Comparison of ENCODE assay signal across 8 cellular contexts in the genomic region with DNA sequence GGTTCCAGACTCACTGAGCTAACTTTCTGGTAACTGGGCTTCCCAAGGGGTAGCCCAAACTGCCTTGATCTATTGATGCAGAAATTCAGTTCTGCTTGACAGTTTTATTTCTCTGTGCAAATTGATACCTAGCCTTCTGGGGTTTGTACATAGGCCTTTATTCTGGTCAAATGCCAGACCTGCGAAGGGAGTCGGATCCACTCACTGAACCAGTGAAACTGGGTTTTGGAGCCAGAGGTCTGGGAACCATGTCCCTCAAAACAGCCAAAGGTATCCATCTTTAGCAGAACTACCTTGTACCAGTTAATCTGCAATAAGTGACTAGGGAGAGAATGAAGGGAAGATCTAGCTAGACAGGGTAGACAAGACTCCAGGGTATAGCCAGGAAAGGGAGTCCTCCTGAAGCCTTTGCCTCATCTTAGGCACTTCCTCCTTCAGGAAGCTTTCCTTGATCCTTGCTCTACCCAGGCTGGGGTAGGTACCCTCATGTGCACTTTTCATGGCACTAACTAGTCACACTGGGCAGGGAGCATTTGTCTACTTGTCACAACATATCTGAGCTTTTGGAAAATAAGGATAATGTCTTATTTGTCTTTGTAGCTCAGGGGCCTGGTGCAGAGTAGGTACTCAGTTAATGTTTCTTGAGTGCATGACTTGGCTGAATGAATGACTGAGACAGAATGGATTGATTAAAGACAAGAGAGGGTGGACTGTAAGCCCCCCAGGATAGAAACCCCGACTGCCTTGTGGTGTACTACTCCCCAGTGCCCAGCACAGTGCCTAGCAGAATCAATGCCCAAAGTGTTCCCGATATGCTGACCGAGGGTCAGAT. TPM values are rescaled to one million over a fixed set of nuclear protein-coding genes. Genes with fewer than 3 reads are reported as not detected.
DNase-seq lines count a peak whose midpoint lies in the region; ATAC-seq, FAIRE-seq and TF ChIP-seq lines count a peak whose summit lies in the region.

No MANE protein-coding gene starts in this region.

- H3K9me3 ChIP-seq in GM12878 (replicated peaks; ENCODE audit: control insufficient read depth, insufficient read depth, low read length): no peaks in the 10 kb centered on the region
- H3K9me3 ChIP-seq in right lobe of liver: no peaks in the 10 kb centered on the region
- no peaks in the 10 kb centered on the region for H3K9me3 ChIP-seq in thoracic aorta

- H3K4me3 Mint-ChIP-seq in activated CD4-positive, alpha-beta T cell treated with anti-CD3 and anti-CD28 coated beads for 36 hours: peak overlapping the region; percentile 76

- FAIRE-seq in GM12878 (lab: Jason Lieb, UNC): no peak

- H3K27me3 ChIP-seq in GM12878 (replicated peaks in 1 of 2; ENCODE audit: control insufficient read depth in 2 of 2, insufficient read depth in 2 of 2, low read length in 1 of 2) (peaks cover 0 to 2% of the 10 kb centered on the region in 2 experiments; a peak in 2 of 4 replicates), right lobe of liver (no peaks in the 10 kb centered on the region), thoracic aorta (replicated peaks; ENCODE audit: insufficient read depth) (no peaks in the 10 kb centered on the region)

- no peaks in the 10 kb centered on the region for H3K36me3 Mint-ChIP-seq in activated CD4-positive, alpha-beta T cell treated with anti-CD3 and anti-CD28 coated beads for 36 hours (ENCODE audit: low read depth)

- in situ Hi-C loops in GM12878 (cut with MboI): no loop called here

- TF ChIP-seq POLR2A in GM12878 (IDR thresholded peaks at IDR 0.05; ENCODE audit: low read depth, low read length): no peak
- TF ChIP-seq POLR2A in right lobe of liver (IDR thresholded peaks at IDR 0.05): no peak

- no peak overlapping the region for H3K9ac ChIP-seq in GM12878 (ENCODE audit: control insufficient read depth, insufficient read depth, low read length)

- H3K36me3 ChIP-seq in GM12878 (ENCODE audit: control insufficient read depth in 2 of 2, insufficient read depth in 2 of 2, low read length in 1 of 2) (no peaks in the 10 kb centered on the region), right lobe of liver (no peaks in the 10 kb centered on the region), thoracic aorta (no peaks in the 10 kb centered on the region)

- DNase-seq in activated CD4-positive, alpha-beta T cell treated with anti-CD3 and anti-CD28 coated beads for 36 hours: no peak
- DNase-seq in activated CD4-positive, alpha-beta T cell treated with anti-CD3 and anti-CD28 coated beads, Interleukin-2, amount 50 U/mL, for 4 hours: no peak
- DNase-seq in GM12878 (ENCODE audit: low read depth, low spot score): no peak
- no peak for DNase-seq in right lobe of liver
- no peak for DNase-seq in thoracic aorta (ENCODE audit: low spot score)
- DNase-seq in stimulated activated naive CD4-positive, alpha-beta T cell (lab: John Stamatoyannopoulos, UW): no peak
- no peak for DNase-seq in activated CD4-positive, CD25-positive, alpha-beta regulatory T cell (lab: John Stamatoyannopoulos, UW)

- TF ChIP-seq EP300 in GM12878 (IDR thresholded peaks at IDR 0.05; ENCODE audit: borderline replicate concordance in 1 of 2, control insufficient read depth in 1 of 2, low read depth in 2 of 2, low read length in 2 of 2): no peak

- BruUV-seq in GM12878 (replicated peaks; lab: Mats Ljungman, UMichigan): no TSS peak

- TF ChIP-seq CTCF in GM12878 (IDR thresholded peaks at IDR 0.05 in 2 of 3, conservative IDR thresholded peaks at IDR 0.05 in 1 of 3; ENCODE audit: control insufficient read depth in 2 of 3, extremely low read depth in 1 of 3, insufficient read depth in 1 of 3, low read depth in 3 of 3, low read length in 3 of 3) (no peak), right lobe of liver (IDR thresholded peaks at IDR 0.05) (no peak), thoracic aorta (IDR thresholded peaks at IDR 0.05) (no peak)

- SMC1A ChIA-PET in GM12878 (lab: Charles Lee; ENCODE audit: uncharacterized antibody, unreplicated experiment): interaction anchor here (0.6 to 1.9 kb wide), 4 partner anchors 21 to 279 kb away, joined by 3 to 10 read pairs (median 4); a partner anchor contains a TSS

- no peaks in the 10 kb centered on the region for H3K27me3 Mint-ChIP-seq in activated CD4-positive, alpha-beta T cell treated with anti-CD3 and anti-CD28 coated beads for 36 hours

- WGBS in GM12878 (ENCODE audit: insufficient coverage, insufficient replicate concordance, low lambda C conversion rate, missing lambda C conversion rate): 74% methylated on average over 5 of the region's 5 CpGs
- WGBS in right lobe of liver (ENCODE audit: insufficient coverage, low coverage, low lambda C conversion rate, missing lambda C conversion rate): 51% methylated on average over 5 of the region's 5 CpGs

- H3K4me1 Mint-ChIP-seq in activated CD4-positive, alpha-beta T cell treated with anti-CD3 and anti-CD28 coated beads for 36 hours: peaks cover 15% of the 10 kb centered on the region

- no peaks in the 10 kb centered on the region for H4K20me1 ChIP-seq in GM12878 (ENCODE audit: control insufficient read depth, insufficient read depth)

- intact Hi-C loops in activated CD4-positive, alpha-beta T cell treated with anti-CD3 and anti-CD28 coated beads for 36 hours (cut with DNase I, micrococcal nuclease): loop anchor here (5.0 to 10.0 kb wide), 3 partner anchors 36 to 1032 kb away; a partner anchor contains a TSS
- intact Hi-C loops in GM12878 (cut with micrococcal nuclease; ENCODE audit: unreplicated experiment) (loop anchor here (10.0 kb wide), 1 partner anchor 712 kb away; a partner anchor contains a TSS), right lobe of liver (cut with DNase I) (no loop called here)

- CTCF ChIA-PET in activated CD4-positive, alpha-beta T cell treated with anti-CD3 and anti-CD28 coated beads for 36 hours (lab: Charles Lee): interaction anchor here (1.0 to 2.5 kb wide), 8 partner anchors 20 to 279 kb away, joined by 3 to 13 read pairs (median 5); a partner anchor contains a TSS
- CTCF ChIA-PET in GM12878 (lab: Yijun Ruan, JAX): interaction anchor here (0.9 to 2.9 kb wide), 8 partner anchors 8 to 278 kb away, joined by 3 to 27 read pairs (median 4); a partner anchor contains a TSS

- POLR2A ChIA-PET in activated CD4-positive, alpha-beta T cell treated with anti-CD3 and anti-CD28 coated beads for 36 hours (lab: Charles Lee): interaction anchor here (0.6 to 1.6 kb wide), 3 partner anchors 18 to 194 kb away, joined by 5 to 7 read pairs (median 5); a partner anchor contains a TSS
- POLR2A ChIA-PET in GM12878 (lab: Charles Lee): interaction anchor here (0.5 to 2.0 kb wide), 6 partner anchors 8 to 278 kb away, joined by 3 to 12 read pairs (median 4); a partner anchor contains a TSS

- H3K27ac Mint-ChIP-seq in activated CD4-positive, alpha-beta T cell treated with anti-CD3 and anti-CD28 coated beads for 36 hours: peak overlapping the region; percentile 58

- RAD21 ChIA-PET in GM12878 (lab: Charles Lee; ENCODE audit: unreplicated experiment): interaction anchor here (0.9 to 2.6 kb wide), 5 partner anchors 21 to 260 kb away, joined by 3 to 8 read pairs (median 5); a partner anchor contains a TSS

- H3K4me3 ChIP-seq in GM12878: no peak overlapping the region
- peak overlapping the region; percentile 65 to 94 (median 92) for H3K4me3 ChIP-seq in right lobe of liver
- H3K4me3 ChIP-seq in thoracic aorta: peak overlapping the region; percentile 79

- peak overlapping the region; percentile 94; the same call in 1 of the 2 replicates for H3K4me2 ChIP-seq in GM12878 (ENCODE audit: control insufficient read depth, insufficient read depth)

- H2AFZ ChIP-seq in GM12878 (ENCODE audit: control insufficient read depth, low read depth, low read length): no peak overlapping the region

- H3K27ac ChIP-seq in GM12878 (ENCODE audit: control insufficient read depth, insufficient read depth) (no peak overlapping the region), right lobe of liver (peak overlapping the region; percentile 85 to 98 (median 96)), thoracic aorta (peak overlapping the region; percentile 92 to 98)

- H3K4me1 ChIP-seq in GM12878 (ENCODE audit: control insufficient read depth, insufficient read depth, low read length) (0 out of 2 replicates have a peak, but pooled peaks cover 2% of the 10 kb centered on the region), right lobe of liver (peaks cover 0 to 44% (median 14%) of the 10 kb centered on the region in 4 donors), thoracic aorta (ENCODE audit: control insufficient read depth in 1 of 2, low read depth in 2 of 2) (peaks cover 7 to 41% of the 10 kb centered on the region in 2 donors)

- no peaks in the 10 kb centered on the region for H3K79me2 ChIP-seq in GM12878 (ENCODE audit: control insufficient read depth, insufficient read depth, low read length)

- H3K9me3 Mint-ChIP-seq in activated CD4-positive, alpha-beta T cell treated with anti-CD3 and anti-CD28 coated beads for 36 hours (ENCODE audit: low read depth): no peaks in the 10 kb centered on the region

- no peak for ATAC-seq in activated CD4-positive, alpha-beta T cell treated with anti-CD3 and anti-CD28 coated beads for 36 hours
- ATAC-seq in GM12878 (no peak), right lobe of liver (no peak), thoracic aorta (ENCODE audit: insufficient number of reproducible peaks, low FRiP score, low read depth) (no peak), HG03571 (IDR thresholded peaks at IDR 0.05; ENCODE audit: unreplicated experiment) (no peak)

- no peak for TF ChIP-seq RAD21 in GM12878 (IDR thresholded peaks at IDR 0.05; ENCODE audit: insufficient read depth, low read depth, low read length)

RNA-seq across cellular contexts. Expression of a gene that starts 1.4 kb away (rescaled TPM):
- 1 to 10 TPM; 2.2 to 2.4 TPM for total RNA-seq in activated CD4-positive, alpha-beta T cell treated with anti-CD3 and anti-CD28 coated beads for 36 hours
- 4.5 and 4.6 TPM in 2 replicates for total RNA-seq in GM12878 (2013; cell fraction: nucleolus; rRNA removed)
- 0.45 and 0.76 TPM in 2 replicates for total RNA-seq in GM12878 (2014; rRNA removed)
- total RNA-seq in GM12878 (2014; rRNA removed; fragmentation: Illumina TruSeq; extraction: Trizol): 0.18 and 0.40 TPM in 2 replicates
- total RNA-seq in GM12878 (2021): 0.85 and 1.1 TPM in 2 replicates
- polyA plus RNA-seq in GM12878 (2011; ENCODE audit: low read depth): 0.25 TPM
- polyA plus RNA-seq in GM12878 (2011; rRNA removed): 1.1 and 1.9 TPM in 2 replicates
- polyA plus RNA-seq in GM12878 (2011; cell fraction: cytosol; rRNA removed): 2.1 and 2.3 TPM in 2 replicates
- 4.0 and 5.1 TPM in 2 replicates for polyA plus RNA-seq in GM12878 (2011; cell fraction: nucleus; rRNA removed)
- 0.91 and 0.95 TPM in 2 replicates for polyA plus RNA-seq in GM12878 (2012)
- 0.40 and 0.59 TPM in 2 replicates for polyA plus RNA-seq in GM12878 (2014; fragmentation: Illumina TruSeq; extraction: Trizol)
- under 1 TPM; 0.13 to 0.14 TPM for polyA plus RNA-seq in GM12878 (2014; fragmentation: Nextera tagmentation; extraction: Ambion mirVana)
- 0.71 and 0.83 TPM in 2 replicates for polyA plus RNA-seq in GM12878 (2014; rRNA removed)
- under 1 TPM; 0.51 to 0.78 TPM for polyA plus RNA-seq in GM12878 (2016; fragmentation: Nextera tagmentation; extraction: Ambion mirVana)
- 3.7 and 6.0 TPM in 2 replicates for polyA minus RNA-seq in GM12878 (2011; rRNA and poly(A)+ RNA removed)
- 1.6 TPM in 2 replicates for polyA minus RNA-seq in GM12878 (2011; cell fraction: cytosol; rRNA and poly(A)+ RNA removed)
- 2.7 and 4.2 TPM in 2 replicates for polyA minus RNA-seq in GM12878 (2011; cell fraction: nucleus; rRNA and poly(A)+ RNA removed)
- 10 to 100 TPM; 12.0 to 17.2 (median 14.2) TPM for total RNA-seq in right lobe of liver
- 10 to 100 TPM; 45.1 to 57.3 TPM for total RNA-seq in thoracic aorta

RNA-seq across cellular contexts. Expression of a gene that starts 6.3 kb away (rescaled TPM):
- 10 to 100 TPM; 80.3 to 87.5 TPM for total RNA-seq in activated CD4-positive, alpha-beta T cell treated with anti-CD3 and anti-CD28 coated beads for 36 hours
- total RNA-seq in GM12878 (2013; cell fraction: nucleolus; rRNA removed): 50.0 and 72.4 TPM in 2 replicates
- total RNA-seq in GM12878 (2014; rRNA removed) (123 and 124 TPM in 2 replicates), GM12878 (2014; rRNA removed; fragmentation: Illumina TruSeq; extraction: Trizol) (47.4 and 53.0 TPM in 2 replicates), GM12878 (2021) (88.3 and 96.2 TPM in 2 replicates), right lobe of liver (100 to 1,000 TPM in 2 of 6 experiments, 10 to 100 TPM in 4; 37.7 to 192 (median 44.4) TPM), thoracic aorta (100 to 1,000 TPM in 1 of 2 donors, 10 to 100 TPM in 1; 79.9 to 127 TPM)
- polyA plus RNA-seq in GM12878 (2011; ENCODE audit: low read depth): 29.3 TPM
- polyA plus RNA-seq in GM12878 (2011; rRNA removed) (66.6 and 74.2 TPM in 2 replicates), GM12878 (2014; fragmentation: Illumina TruSeq; extraction: Trizol) (35.1 and 36.9 TPM in 2 replicates), GM12878 (2014; fragmentation: Nextera tagmentation; extraction: Ambion mirVana) (10 to 100 TPM; 13.3 to 34.9 TPM), GM12878 (2014; rRNA removed) (115 and 123 TPM in 2 replicates), GM12878 (2016; fragmentation: Nextera tagmentation; extraction: Ambion mirVana) (100 to 1,000 TPM; 204 to 208 TPM)
- polyA plus RNA-seq in GM12878 (2011; cell fraction: cytosol; rRNA removed): 102 and 121 TPM in 2 replicates
- polyA plus RNA-seq in GM12878 (2011; cell fraction: nucleus; rRNA removed): 71.5 and 89.8 TPM in 2 replicates
- 62.8 and 64.4 TPM in 2 replicates for polyA plus RNA-seq in GM12878 (2012)
- 16.2 and 18.3 TPM in 2 replicates for polyA minus RNA-seq in GM12878 (2011; rRNA and poly(A)+ RNA removed)
- polyA minus RNA-seq in GM12878 (2011; cell fraction: cytosol; rRNA and poly(A)+ RNA removed): 21.6 and 28.9 TPM in 2 replicates
- polyA minus RNA-seq in GM12878 (2011; cell fraction: nucleus; rRNA and poly(A)+ RNA removed): 30.7 and 54.2 TPM in 2 replicates

RNA-seq across cellular contexts. Expression of a gene that starts 20.8 kb away (rescaled TPM):
- 10 to 100 TPM; 37.4 to 40.3 TPM for total RNA-seq in activated CD4-positive, alpha-beta T cell treated with anti-CD3 and anti-CD28 coated beads for 36 hours
- total RNA-seq in GM12878 (2013; cell fraction: nucleolus; rRNA removed): 21.9 and 23.6 TPM in 2 replicates
- 19.0 and 25.4 TPM in 2 replicates for total RNA-seq in GM12878 (2014; rRNA removed)
- total RNA-seq in GM12878 (2014; rRNA removed; fragmentation: Illumina TruSeq; extraction: Trizol): 24.6 and 25.0 TPM in 2 replicates
- 22.9 and 24.6 TPM in 2 replicates for total RNA-seq in GM12878 (2021)
- 17.4 TPM for polyA plus RNA-seq in GM12878 (2011; ENCODE audit: low read depth)
- 34.1 and 38.0 TPM in 2 replicates for polyA plus RNA-seq in GM12878 (2011; rRNA removed)
- polyA plus RNA-seq in GM12878 (2011; cell fraction: cytosol; rRNA removed): 25.6 and 26.9 TPM in 2 replicates
- 21.2 and 24.6 TPM in 2 replicates for polyA plus RNA-seq in GM12878 (2011; cell fraction: nucleus; rRNA removed)
- 19.9 and 24.3 TPM in 2 replicates for polyA plus RNA-seq in GM12878 (2012)
- polyA plus RNA-seq in GM12878 (2014; fragmentation: Illumina TruSeq; extraction: Trizol): 30.2 and 30.9 TPM in 2 replicates
- 10 to 100 TPM; 47.3 to 50.3 TPM for polyA plus RNA-seq in GM12878 (2014; fragmentation: Nextera tagmentation; extraction: Ambion mirVana)
- polyA plus RNA-seq in GM12878 (2014; rRNA removed): 21.8 and 22.6 TPM in 2 replicates
- 10 to 100 TPM; 41.9 to 48.9 TPM for polyA plus RNA-seq in GM12878 (2016; fragmentation: Nextera tagmentation; extraction: Ambion mirVana)
- 21.1 and 25.5 TPM in 2 replicates for polyA minus RNA-seq in GM12878 (2011; rRNA and poly(A)+ RNA removed)
- polyA minus RNA-seq in GM12878 (2011; cell fraction: cytosol; rRNA and poly(A)+ RNA removed): 6.5 and 9.5 TPM in 2 replicates
- polyA minus RNA-seq in GM12878 (2011; cell fraction: nucleus; rRNA and poly(A)+ RNA removed): 8.0 and 11.0 TPM in 2 replicates
- 10 to 100 TPM; 11.1 to 19.4 (median 13.3) TPM for total RNA-seq in right lobe of liver
- 10 to 100 TPM in 1 of 2 donors, 1 to 10 TPM in 1; 5.8 to 16.9 TPM for total RNA-seq in thoracic aorta

Comparison
In these comparisons a context has a peak if more than half of its experiments do, and no peak if none do; other contexts are left out.
1. intact Hi-C loops: an anchor here in activated CD4-positive, alpha-beta T cell treated with anti-CD3 and anti-CD28 coated beads for 36 hours (5.0 to 10.0 kb wide) and GM12878 (10.0 kb wide); none called in right lobe of liver.